Comparison of ENCODE assay signal across 1 cellular context in genomic region chr17:83174859-83175550, GRCh38.
TF ChIP-seq lines count a peak whose summit lies in the region.

No MANE protein-coding gene starts in this region.

TF ChIP-seq in SK-N-SH treated with all-trans-retinoic acid at 6 μM for 48 hours, 23 proteins besides CTCF, POLR2A, EP300 and RAD21 (continued from another document):
- no peak for TF ChIP-seq CSRNP3 (CRISPR knock-in tag; IDR thresholded peaks at IDR 0.05)
